20 cellular contexts compared by ENCODE assay signal in genomic region chr7:65354263-65354662, GRCh38.
"Had no signal": no experiment of that assay in that cellular context is flagged by ENCODE, and none has a peak within 500 bp of the region (broad histone marks: within the 10 kb centered on the region; RNA-seq: fewer than 3 reads in every experiment).

No MANE protein-coding gene starts in this region.

- H3K27ac Mint-ChIP-seq: immature natural killer cell, mesothelial cell of epicardium had no signal

- DNase-seq: dermis blood vessel endothelial cell; dorsolateral prefrontal cortex; effector CD4-positive, alpha-beta T cell; effector memory CD4-positive, alpha-beta T cell; foreskin keratinocyte; heart left ventricle; hypothalamus; immature natural killer cell; left cardiac atrium; left lung; left ventricle myocardium superior; lower lobe of right lung; mesenchymal stem cell; mucosa of descending colon; naive B cell had no signal

- H3K4me3 Mint-ChIP-seq: immature natural killer cell, mesothelial cell of epicardium, naive B cell had no signal

- H3K36me3 Mint-ChIP-seq: immature natural killer cell, naive B cell had no signal

- FAIRE-seq: colon, endothelial cell of umbilical vein, islet of Langerhans, keratinocyte had no signal

- H3K4me1 Mint-ChIP-seq: immature natural killer cell, mesothelial cell of epicardium, naive B cell had no signal
